21 cellular contexts compared by ENCODE assay signal in genomic region chr4:127631420-127631819, GRCh38. TPM values are rescaled to one million over a fixed set of nuclear protein-coding genes. Genes with fewer than 3 reads are reported as not detected.
DNase-seq lines count a peak whose midpoint lies in the region; ATAC-seq, FAIRE-seq and TF ChIP-seq lines count a peak whose summit lies in the region.
"Had no signal": no experiment of that assay in that cellular context is flagged by ENCODE, and none has a peak within 500 bp of the region (broad histone marks: within the 10 kb centered on the region; RNA-seq: fewer than 3 reads in every experiment).

No MANE protein-coding gene starts in this region.

- no peaks in the 10 kb centered on the region for H3K4me1 ChIP-seq in BE2C

- H3K9me3 ChIP-seq in BE2C, result no peaks in the 10 kb centered on the region
- H3K9me3 ChIP-seq: ascending aorta, esophagus muscularis mucosa, mucosa of descending colon had no signal

- peak; percentile 68 for FAIRE-seq in islet of Langerhans (lab: Jason Lieb, UNC)

- no peaks in the 10 kb centered on the region for H3K27me3 ChIP-seq in BE2C
- H3K27me3 ChIP-seq: ascending aorta, esophagus muscularis mucosa, hepatocyte had no signal

- no peaks in the 10 kb centered on the region for H3K36me3 ChIP-seq in BE2C
- H3K36me3 ChIP-seq: ascending aorta, esophagus muscularis mucosa had no signal

- ATAC-seq in GM18867 (IDR thresholded peaks at IDR 0.05; ENCODE audit: unreplicated experiment), result no peak
- ATAC-seq: mucosa of descending colon, sciatic nerve had no signal

- H3K4me3 ChIP-seq in BE2C (ENCODE audit: low read depth, low read length), result no peak overlapping the region
- no peak overlapping the region for H3K4me3 ChIP-seq in astrocyte of the spinal cord (ENCODE audit: low read depth, low read length)
- H3K4me3 ChIP-seq: mucosa of descending colon had no signal

- TF ChIP-seq CTCF in BE2C (IDR thresholded peaks at IDR 0.05; ENCODE audit: low read depth, low read length) (no peak), astrocyte of the spinal cord (IDR thresholded peaks at IDR 0.05; ENCODE audit: low read depth, low read length) (no peak)

- in situ Hi-C loops in astrocyte of the spinal cord (cut with HindIII; ENCODE audit: low sequenced_read_pairs), result no loop called here

- peak; percentile 13 for DNase-seq in BE2C
- peak; percentile 38 for DNase-seq in HT-29 (ENCODE audit: low spot score)
- peak; percentile 20 for DNase-seq in astrocyte of the spinal cord (ENCODE audit: low read depth, low spot score)
- no peak for DNase-seq in medulla oblongata (ENCODE audit: extremely low spot score)
- no peak for DNase-seq in stimulated activated CD4-positive, alpha-beta T cell treated with anti-CD3 and anti-CD28 coated beads, Interleukin-2, amount 100 ng/mL, for 48 hours
- no peak for DNase-seq in COLO829 (ENCODE audit: low spot score)
- DNase-seq: activated CD4-positive, alpha-beta T cell treated with anti-CD3 and anti-CD28 coated beads for 4 hours; activated CD8-positive, alpha-beta memory T cell treated with anti-CD3 and anti-CD28 coated beads, Interleukin-2, amount 50 U/mL, for 48 hours; activated naive CD4-positive, alpha-beta T cell; kidney glomerular epithelial cell; mucosa of descending colon; NCI-H1105 treated with DMSO at 0.1 percent for 48 hours; NK-92 treated with Interleukin-12 subunit alpha and Interleukin-12 subunit beta, amount 100 ng/mL, for 24 hours; SHP77 treated with DMSO at 0.1 percent for 48 hours; stimulated activated CD4-positive, alpha-beta T cell treated with anti-CD3 and anti-CD28 coated beads, Interleukin-1b, Interleukin-23, amount 100 ng/mL, for 48 hours had no signal

RNA-seq across cellular contexts. Expression of gene INTU, which starts 1.3 kb away (rescaled TPM):
- polyA plus RNA-seq in BE2C (2012; ENCODE audit: insufficient read depth, insufficient read length, low read depth), result 2.1 TPM
- total RNA-seq in HT-29 (2014; rRNA removed; shearing (Covaris generic)), result 1.5 and 2.4 TPM in 2 replicates

Comparison
In these comparisons a context has a peak if more than half of its experiments do, and no peak if none do; other contexts are left out.
1. DNase-seq: peak in BE2C (single experiment), HT-29 (single experiment) and astrocyte of the spinal cord (single experiment); none in medulla oblongata (single experiment), stimulated activated CD4-positive, alpha-beta T cell treated with anti-CD3 and anti-CD28 coated beads, Interleukin-2, amount 100 ng/mL, for 48 hours (0 of 2) and COLO829 (single experiment).